13 cellular contexts compared by ENCODE assay signal in the genomic region with DNA sequence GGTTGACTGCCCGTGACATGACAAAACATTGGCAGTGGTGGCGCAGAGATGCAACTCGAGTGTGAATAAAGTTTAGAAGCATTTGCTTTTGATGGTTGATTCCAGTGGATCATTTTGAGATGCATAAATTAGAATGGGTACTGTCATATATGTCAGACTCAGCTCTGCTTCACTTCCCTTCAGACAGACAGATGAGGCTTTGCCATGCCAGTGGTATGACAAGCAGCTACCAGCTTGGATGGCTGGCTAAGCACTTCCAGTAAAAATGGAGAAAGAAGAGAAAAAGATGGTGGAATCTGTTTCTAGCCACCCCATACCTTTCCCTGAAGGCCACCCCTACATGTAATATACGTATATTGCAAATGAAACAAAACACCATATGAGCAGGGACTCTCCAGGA. TPM values are rescaled to one million over a fixed set of nuclear protein-coding genes. Genes with fewer than 3 reads are reported as not detected.
DNase-seq lines count a peak whose midpoint lies in the region; ATAC-seq and TF ChIP-seq lines count a peak whose summit lies in the region.
"Had no signal": no experiment of that assay in that cellular context is flagged by ENCODE, and none has a peak within 500 bp of the region (broad histone marks: within the 10 kb centered on the region; RNA-seq: fewer than 3 reads in every experiment).

No MANE protein-coding gene starts in this region.

- peaks cover 40% of the 10 kb centered on the region for H3K4me1 Mint-ChIP-seq in T-helper 17 cell
- peaks cover 29% of the 10 kb centered on the region for H3K4me1 Mint-ChIP-seq in activated T-cell treated with anti-CD3 and anti-CD28 coated beads, Interleukin-2, amount 50 U/mL, for 4 hours (ENCODE audit: low read depth)

- H3K27ac ChIP-seq in A673 (ENCODE audit: low read depth, low read length, poor library complexity, severe bottlenecking) (peak overlapping the region; percentile 67), hepatocyte (peak overlapping the region; percentile 75), sigmoid colon (peak overlapping the region; percentile 80 to 89 (median 82))

- no peaks in the 10 kb centered on the region for H3K27me3 Mint-ChIP-seq in T-helper 17 cell
- no peaks in the 10 kb centered on the region for H3K27me3 Mint-ChIP-seq in activated T-cell treated with anti-CD3 and anti-CD28 coated beads, Interleukin-2, amount 50 U/mL, for 4 hours (ENCODE audit: low read depth)
- H3K27me3 Mint-ChIP-seq: activated T-cell treated with anti-CD3 and anti-CD28 coated beads, Interleukin-2, amount 50 U/mL, for 24 hours; brain had no signal

- no peak for ATAC-seq in T-helper 17 cell
- ATAC-seq in HG03432 (IDR thresholded peaks at IDR 0.05; ENCODE audit: unreplicated experiment) = no peak
- no peak for ATAC-seq in activated T-cell treated with anti-CD3 and anti-CD28 coated beads, Interleukin-2, amount 50 U/mL, for 4 hours
- ATAC-seq in HG02970 (IDR thresholded peaks at IDR 0.05; ENCODE audit: low FRiP score, unreplicated experiment) = no peak

- no peaks in the 10 kb centered on the region for H3K9me3 Mint-ChIP-seq in activated T-cell treated with anti-CD3 and anti-CD28 coated beads, Interleukin-2, amount 50 U/mL, for 4 hours
- H3K9me3 Mint-ChIP-seq: activated T-cell treated with anti-CD3 and anti-CD28 coated beads, Interleukin-2, amount 50 U/mL, for 24 hours; brain had no signal

- DNase-seq in A673 (ENCODE audit: low spot score) (no peak), T-helper 17 cell (no peak), hepatocyte (ENCODE audit: low spot score) (no peak), sigmoid colon (no peak), HuH-7 (ENCODE audit: low spot score) (no peak)
- no peak for DNase-seq in activated T-cell treated with anti-CD3 and anti-CD28 coated beads, Interleukin-2, amount 50 U/mL, for 4 hours
- DNase-seq: activated T-cell treated with anti-CD3 and anti-CD28 coated beads, Interleukin-2, amount 50 U/mL, for 24 hours; KG1; NCI-H187; small intestine had no signal

- H3K4me3 Mint-ChIP-seq in T-helper 17 cell = no peak overlapping the region
- H3K4me3 Mint-ChIP-seq in activated T-cell treated with anti-CD3 and anti-CD28 coated beads, Interleukin-2, amount 50 U/mL, for 4 hours = no peak overlapping the region
- H3K4me3 Mint-ChIP-seq: activated T-cell treated with anti-CD3 and anti-CD28 coated beads, Interleukin-2, amount 50 U/mL, for 24 hours; brain had no signal

- H3K27ac Mint-ChIP-seq in T-helper 17 cell = peak overlapping the region; percentile 90
- H3K27ac Mint-ChIP-seq: activated T-cell treated with anti-CD3 and anti-CD28 coated beads, Interleukin-2, amount 50 U/mL, for 24 hours had no signal

- TF ChIP-seq CTCF in A673 (conservative IDR thresholded peaks at IDR 0.05; ENCODE audit: low read depth, low read length) = no peak
- TF ChIP-seq CTCF in hepatocyte (IDR thresholded peaks at IDR 0.05; ENCODE audit: poor library complexity) = no peak
- TF ChIP-seq CTCF in sigmoid colon (IDR thresholded peaks at IDR 0.05) = no peak

- no peak overlapping the region for H2AFZ ChIP-seq in hepatocyte

- H3K9me3 ChIP-seq in A673 (ENCODE audit: low read depth, low read length, poor library complexity, severe bottlenecking) (no peaks in the 10 kb centered on the region), T-helper 17 cell (ENCODE audit: control insufficient read depth, low read length, poor library complexity, severe bottlenecking) (no peaks in the 10 kb centered on the region), hepatocyte (ENCODE audit: low read depth) (no peaks in the 10 kb centered on the region), sigmoid colon (no peaks in the 10 kb centered on the region)

- intact Hi-C loops in A673 (cut with micrococcal nuclease; ENCODE audit: unreplicated experiment) (no loop called here), sigmoid colon (cut with DNase I) (no loop called here)

- H3K27me3 ChIP-seq in A673 (replicated peaks; ENCODE audit: insufficient read depth, low read depth, low read length, poor library complexity) (no peaks in the 10 kb centered on the region), hepatocyte (no peaks in the 10 kb centered on the region), sigmoid colon (no peaks in the 10 kb centered on the region)

- 96% methylated on average over 4 of the region's 4 CpGs for WGBS in hepatocyte (ENCODE audit: low lambda C conversion rate, missing lambda C conversion rate)
- WGBS in sigmoid colon, 2 donors = 93 to 95% methylated on average over 4 of the region's 4 CpGs

- CTCF ChIA-PET in A673 (lab: Charles Lee) = no interaction called here

- peaks cover 29% of the 10 kb centered on the region for H3K36me3 ChIP-seq in A673 (ENCODE audit: insufficient read depth, low read length, poor library complexity, severe bottlenecking)
- no peaks in the 10 kb centered on the region for H3K36me3 ChIP-seq in hepatocyte (replicated peaks; ENCODE audit: insufficient read depth, low read depth)
- peaks cover 0 to 9% (median under 1%) of the 10 kb centered on the region in 4 donors for H3K36me3 ChIP-seq in sigmoid colon

- no peak overlapping the region for H3K4me3 ChIP-seq in A673 (ENCODE audit: low read depth, low read length, poor library complexity, severe bottlenecking)
- no peak overlapping the region for H3K4me3 ChIP-seq in hepatocyte
- H3K4me3 ChIP-seq in sigmoid colon = no peak overlapping the region

- no peak for TF ChIP-seq POLR2A in sigmoid colon (IDR thresholded peaks at IDR 0.05)

- peaks cover 22% of the 10 kb centered on the region for H3K4me1 ChIP-seq in A673 (ENCODE audit: insufficient read depth, low read length, poor library complexity, severe bottlenecking)
- peaks cover 8% of the 10 kb centered on the region for H3K4me1 ChIP-seq in hepatocyte (ENCODE audit: insufficient read depth)
- H3K4me1 ChIP-seq in sigmoid colon = peaks cover 0 to 58% (median 52%) of the 10 kb centered on the region in 4 donors

- TF ChIP-seq EP300 in sigmoid colon (IDR thresholded peaks at IDR 0.05) = no peak

- no TSS peak for BruUV-seq in A673 (replicated peaks; lab: Mats Ljungman, UMichigan)

- H3K4me2 ChIP-seq in hepatocyte = peak overlapping the region; percentile 47

- no peaks in the 10 kb centered on the region for H3K9me2 ChIP-seq in hepatocyte (replicated peaks; ENCODE audit: insufficient read depth)

- H3K36me3 Mint-ChIP-seq in T-helper 17 cell (ENCODE audit: low read depth) = peaks cover 13% of the 10 kb centered on the region
- peaks cover 49% of the 10 kb centered on the region for H3K36me3 Mint-ChIP-seq in activated T-cell treated with anti-CD3 and anti-CD28 coated beads, Interleukin-2, amount 50 U/mL, for 4 hours (ENCODE audit: insufficient read depth)

- POLR2A ChIA-PET in A673 (lab: Charles Lee; ENCODE audit: low non-redundant PET) = no interaction called here

- H3K79me2 ChIP-seq in hepatocyte = no peaks in the 10 kb centered on the region

- no peaks in the 10 kb centered on the region for H4K20me1 ChIP-seq in hepatocyte (ENCODE audit: insufficient read depth, poor library complexity, severe bottlenecking)

RNA-seq across cellular contexts. Expression of gene CLEC3B, which starts 13.5 kb away (rescaled TPM):
- total RNA-seq in A673 (2021) = 0.81 and 1.0 TPM in 2 replicates
- under 1 TPM in 1 of 2 donors, not detected in 1; 0.99 TPM for total RNA-seq in T-helper 17 cell
- total RNA-seq in hepatocyte = 0.64 and 1.3 TPM in 2 replicates
- 1.7 and 2.6 TPM in 2 replicates for polyA plus RNA-seq in hepatocyte
- 10 to 100 TPM; 21.3 to 97.2 (median 40.3) TPM for total RNA-seq in sigmoid colon
- polyA plus RNA-seq in sigmoid colon = 10 to 100 TPM in 2 of 3 donors, 1 to 10 TPM in 1; 8.8 to 50.5 (median 35.3) TPM
- total RNA-seq in activated T-cell treated with anti-CD3 and anti-CD28 coated beads, Interleukin-2, amount 50 U/mL, for 4 hours = under 1 TPM; 0.30 to 0.40 (median 0.38) TPM

RNA-seq across cellular contexts. Expression of gene EXOSC7, which starts 36.5 kb away (rescaled TPM):
- 47.4 and 57.3 TPM in 2 replicates for total RNA-seq in A673 (2021)
- 10 to 100 TPM; 36.5 to 36.9 TPM for total RNA-seq in T-helper 17 cell
- total RNA-seq in hepatocyte = 46.7 and 53.3 TPM in 2 replicates
- 55.8 and 61.3 TPM in 2 replicates for polyA plus RNA-seq in hepatocyte
- 10 to 100 TPM; 26.9 to 44.3 (median 34.9) TPM for total RNA-seq in sigmoid colon
- 10 to 100 TPM; 16.2 to 40.3 (median 17.3) TPM for polyA plus RNA-seq in sigmoid colon
- 10 to 100 TPM; 75.4 to 88.8 (median 83.4) TPM for total RNA-seq in activated T-cell treated with anti-CD3 and anti-CD28 coated beads, Interleukin-2, amount 50 U/mL, for 4 hours

RNA-seq across cellular contexts. Expression of gene ZDHHC3, which starts 36.6 kb away (rescaled TPM):
- total RNA-seq in A673 (2021) = 94.7 and 95.2 TPM in 2 replicates
- 10 to 100 TPM; 43.5 to 51.4 TPM for total RNA-seq in T-helper 17 cell
- total RNA-seq in hepatocyte = 60.3 and 71.2 TPM in 2 replicates
- polyA plus RNA-seq in hepatocyte = 59.5 and 62.0 TPM in 2 replicates
- 10 to 100 TPM; 43.2 to 62.9 (median 46.3) TPM for total RNA-seq in sigmoid colon
- polyA plus RNA-seq in sigmoid colon = 10 to 100 TPM; 77.2 to 82.8 (median 78.1) TPM
- total RNA-seq in activated T-cell treated with anti-CD3 and anti-CD28 coated beads, Interleukin-2, amount 50 U/mL, for 4 hours = 10 to 100 TPM; 33.6 to 44.5 (median 34.6) TPM
